In genomic region chr1:164723296-164723731, GRCh38 we compare ENCODE assay signal across 1 cellular context.
TF ChIP-seq lines count a peak whose summit lies in the region.

No MANE protein-coding gene starts in this region.

TF ChIP-seq in WTC11, 78 proteins besides CTCF, POLR2A, EP300 and RAD21 (continued from another document):
- no peak for TF ChIP-seq ZNF281 (CRISPR knock-in tag; IDR thresholded peaks at IDR 0.05)
- no peak for TF ChIP-seq HMGXB4 (CRISPR knock-in tag; IDR thresholded peaks at IDR 0.05)
- TF ChIP-seq ATF2 (CRISPR knock-in tag; IDR thresholded peaks at IDR 0.05; ENCODE audit: borderline replicate concordance, low read depth): no peak
- no peak for TF ChIP-seq ZNF219 (CRISPR knock-in tag; IDR thresholded peaks at IDR 0.05; ENCODE audit: borderline replicate concordance)
- no peak for TF ChIP-seq NR1H2 (CRISPR knock-in tag; IDR thresholded peaks at IDR 0.05)
- TF ChIP-seq AFF4 (CRISPR knock-in tag; IDR thresholded peaks at IDR 0.05; ENCODE audit: borderline replicate concordance): no peak
- TF ChIP-seq ZNF425 (CRISPR knock-in tag; conservative IDR thresholded peaks at IDR 0.05): no peak
